Comparison of ENCODE assay signal across 4 cellular contexts in the genomic region with DNA sequence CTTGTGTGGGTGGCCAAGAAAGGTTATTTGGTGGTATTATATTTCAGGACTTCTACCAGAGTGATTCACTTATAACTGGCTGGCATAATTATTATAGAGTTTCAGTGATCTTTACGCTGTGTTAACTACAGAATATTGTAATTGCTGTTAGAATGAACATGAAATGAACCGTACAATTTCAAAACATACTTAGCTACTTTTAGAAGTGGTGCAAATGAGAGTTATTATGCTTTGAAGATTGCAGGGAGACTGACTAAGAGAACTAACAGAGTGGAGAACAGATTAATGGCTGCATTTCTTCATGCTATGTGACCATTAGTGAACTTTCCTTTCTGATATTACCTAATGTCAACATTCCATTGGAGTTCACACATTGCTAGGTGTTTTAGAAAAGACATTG.
A peak's percentile ranks its signal among the peaks of the same experiment; 100 is the strongest.
DNase-seq lines count a peak whose midpoint lies in the region; TF ChIP-seq lines count a peak whose summit lies in the region.
"Not testable (repeated sequence)": the region's sequence is repeated elsewhere in the genome, so short reads cannot be mapped to it uniquely, and the experiment has no call there.

No MANE protein-coding gene starts in this region.

- H3K36me3 ChIP-seq in HEK293 (ENCODE audit: control insufficient read depth in 2 of 2, insufficient read depth in 1 of 2, low read length in 2 of 2): not testable (repeated sequence)

- DNase-seq in epithelial cell of proximal tubule (ENCODE audit: low read depth) (peak; percentile 9), kidney tubule cell (ENCODE audit: low spot score) (peak; percentile 34), renal cortical epithelial cell (ENCODE audit: low read depth) (peak; percentile 54)

- TF ChIP-seq CTCF in HEK293 (tag by site-specific recombination; IDR thresholded peaks at IDR 0.05); epithelial cell of proximal tubule (conservative IDR thresholded peaks at IDR 0.05; ENCODE audit: low read depth, low read length): not testable (repeated sequence)

- CTCF ChIA-PET in HEK293 (lab: Yijun Ruan, JAX): not testable (repeated sequence)

- H3K27ac ChIP-seq in HEK293 (ENCODE audit: extremely low read depth, low read depth, low read length): not testable (repeated sequence)

- POLR2A ChIA-PET in HEK293 (lab: Yijun Ruan, JAX): not testable (repeated sequence)

- H3K9me3 ChIP-seq in HEK293 (ENCODE audit: control insufficient read depth, insufficient read depth, low read depth, low read length): not testable (repeated sequence)

- not testable (repeated sequence) for H3K4me3 ChIP-seq in HEK293 (ENCODE audit: low read depth, low read length); epithelial cell of proximal tubule (ENCODE audit: low read depth, low read length)

- H3K4me1 ChIP-seq in HEK293 (ENCODE audit: control insufficient read depth, insufficient read depth, low read length): not testable (repeated sequence)

TF ChIP-seq in HEK293, 187 proteins besides CTCF, POLR2A, EP300 and RAD21:
- TF ChIP-seq WT1 (tag by site-specific recombination; IDR thresholded peaks at IDR 0.05): 0 out of 2 replicates have a peak, but pooled peaks have one; percentile 44
